Comparison of ENCODE assay signal across 9 cellular contexts in genomic region chr2:72917875-72918660, GRCh38. TPM values are rescaled to one million over a fixed set of nuclear protein-coding genes. Genes with fewer than 3 reads are reported as not detected.
DNase-seq lines count a peak whose midpoint lies in the region; ATAC-seq, FAIRE-seq and TF ChIP-seq lines count a peak whose summit lies in the region.
"Had no signal": no experiment of that assay in that cellular context is flagged by ENCODE, and none has a peak within 500 bp of the region (broad histone marks: within the 10 kb centered on the region; RNA-seq: fewer than 3 reads in every experiment).

No MANE protein-coding gene starts in this region.

- TF ChIP-seq POLR2A in GM12878 (IDR thresholded peaks at IDR 0.05; ENCODE audit: low read depth, low read length): no peak

- 2% methylated on average over 64 of the region's 95 CpGs for WGBS in GM12878 (ENCODE audit: insufficient coverage, insufficient replicate concordance, low lambda C conversion rate, missing lambda C conversion rate)

- in situ Hi-C loops in GM13976 (cut with MboI; ENCODE audit: low sequenced_read_pairs, unreplicated experiment) (no loop called here), GM12878 (cut with MboI) (no loop called here)

- intact Hi-C loops in GM12878 (cut with micrococcal nuclease; ENCODE audit: unreplicated experiment) (loop anchor here (2.0 to 5.0 kb wide), 3 partner anchors 25 to 154 kb away; partner anchors contain the start of gene SFXN5), natural killer cell (cut with micrococcal nuclease) (no loop called here)

- no peak for FAIRE-seq in GM12878 (lab: Jason Lieb, UNC)

- peak overlapping the region; percentile 41; the same call in 1 of the 2 replicates for H3K4me3 ChIP-seq in GM12878

- no peak overlapping the region for H3K27ac ChIP-seq in GM12878 (ENCODE audit: control insufficient read depth, insufficient read depth)

- peaks cover 8 to 68% of the 10 kb centered on the region in 2 experiments for H3K27me3 ChIP-seq in GM12878 (replicated peaks in 1 of 2; ENCODE audit: control insufficient read depth in 2 of 2, insufficient read depth in 2 of 2, low read length in 1 of 2)

- H3K4me1 Mint-ChIP-seq in natural killer cell: peaks cover 6 to 47% of the 10 kb centered on the region in 2 donors

- CTCF ChIA-PET in GM12878 (lab: Yijun Ruan, JAX): interaction anchor here (0.6 to 6.3 kb wide), 5 partner anchors 17 to 1113 kb away, joined by 3 to 106 read pairs (median 7); partner anchors contain the start of gene SPR

- H3K27ac Mint-ChIP-seq in natural killer cell: no peak overlapping the region

- no peak overlapping the region; the same call in 1 of the 2 replicates for H3K9ac ChIP-seq in GM12878 (ENCODE audit: control insufficient read depth, insufficient read depth, low read length)

- H3K9me3 Mint-ChIP-seq in natural killer cell: no peaks in the 10 kb centered on the region

- H3K36me3 Mint-ChIP-seq in natural killer cell: no peaks in the 10 kb centered on the region

- peaks cover 9% of the 10 kb centered on the region for H3K4me1 ChIP-seq in GM12878 (ENCODE audit: control insufficient read depth, insufficient read depth, low read length)

- SMC1A ChIA-PET in GM12878 (lab: Charles Lee; ENCODE audit: uncharacterized antibody, unreplicated experiment): interaction anchor here (1.6 to 5.6 kb wide), 4 partner anchors 9 to 56 kb away, joined by 4 to 48 read pairs (median 14); no protein-coding TSS in a partner anchor

- H3K36me3 ChIP-seq in GM12878 (ENCODE audit: control insufficient read depth in 2 of 2, insufficient read depth in 2 of 2, low read length in 1 of 2): no peaks in the 10 kb centered on the region

- peaks cover 2% of the 10 kb centered on the region; the same call in 1 of the 2 replicates for H4K20me1 ChIP-seq in GM12878 (ENCODE audit: control insufficient read depth, insufficient read depth)

- H3K79me2 ChIP-seq in GM12878 (ENCODE audit: control insufficient read depth, insufficient read depth, low read length): no peaks in the 10 kb centered on the region

- no peaks in the 10 kb centered on the region; the same call in 2 of the 3 replicates for H3K9me3 ChIP-seq in GM12878 (replicated peaks; ENCODE audit: control insufficient read depth, insufficient read depth, low read length)

- POLR2A ChIA-PET in GM12878 (lab: Charles Lee): interaction anchor here (1.3 to 5.8 kb wide), 3 partner anchors 8 to 24 kb away, joined by 3 to 42 read pairs (median 5); no protein-coding TSS in a partner anchor

- DNase-seq in GM13976 (ENCODE audit: low spot score): peak; percentile 52
- DNase-seq in GM12878 (ENCODE audit: low read depth, low spot score): no peak
- DNase-seq in natural killer cell: no peak
- DNase-seq in HT-29 (ENCODE audit: low spot score): no peak

- no peak overlapping the region for H2AFZ ChIP-seq in GM12878 (ENCODE audit: control insufficient read depth, low read depth, low read length)

- no peak for TF ChIP-seq CTCF in GM13976 (IDR thresholded peaks at IDR 0.05; ENCODE audit: borderline replicate concordance, control extremely low read depth, extremely low read depth, insufficient read depth, missing control alignments)
- no peak for TF ChIP-seq CTCF in GM12878 (IDR thresholded peaks at IDR 0.05 in 2 of 3, conservative IDR thresholded peaks at IDR 0.05 in 1 of 3; ENCODE audit: control insufficient read depth in 2 of 3, extremely low read depth in 1 of 3, insufficient read depth in 1 of 3, low read depth in 3 of 3, low read length in 3 of 3)
- TF ChIP-seq CTCF in natural killer cell (IDR thresholded peaks at IDR 0.05): no peak

- H3K4me2 ChIP-seq in GM12878 (ENCODE audit: control insufficient read depth, insufficient read depth): peak overlapping the region; percentile 90

- RAD21 ChIA-PET in GM12878 (lab: Charles Lee; ENCODE audit: unreplicated experiment): interaction anchor here (0.6 to 6.7 kb wide), 5 partner anchors 9 to 56 kb away, joined by 3 to 88 read pairs (median 5); partner anchors contain the start of gene SPR

- BruUV-seq in GM12878 (replicated peaks; lab: Mats Ljungman, UMichigan): no TSS peak

- ATAC-seq in HG03039 (IDR thresholded peaks at IDR 0.05; ENCODE audit: unreplicated experiment) (peak; percentile 0), GM12878 (no peak; the same call in 2 of the 3 replicates), natural killer cell (peak in 2 of 3 donors; percentile 10 to 16), HG03432 (IDR thresholded peaks at IDR 0.05; ENCODE audit: unreplicated experiment) (no peak), HG02642 (IDR thresholded peaks at IDR 0.05; ENCODE audit: poor library complexity, unreplicated experiment) (no peak), HG03521 (IDR thresholded peaks at IDR 0.05; ENCODE audit: unreplicated experiment) (no peak)

- no peak for TF ChIP-seq RAD21 in GM12878 (IDR thresholded peaks at IDR 0.05; ENCODE audit: insufficient read depth, low read depth, low read length)

- peak overlapping the region; percentile 79 for H3K4me3 Mint-ChIP-seq in natural killer cell

- peaks cover 54 to 70% of the 10 kb centered on the region in 2 donors for H3K27me3 Mint-ChIP-seq in natural killer cell (ENCODE audit: low read depth in 2 of 2)

- no peak for TF ChIP-seq EP300 in GM12878 (IDR thresholded peaks at IDR 0.05; ENCODE audit: borderline replicate concordance in 1 of 2, control insufficient read depth in 1 of 2, low read depth in 2 of 2, low read length in 2 of 2)

TF ChIP-seq in GM12878, 131 proteins besides CTCF, POLR2A, EP300 and RAD21 (continues in another document):
- 0 out of 2 replicates have a peak, but pooled peaks have one; percentile 40 for TF ChIP-seq IKZF1 (conservative IDR thresholded peaks at IDR 0.05)
- TF ChIP-seq SUZ12 (IDR thresholded peaks at IDR 0.05; ENCODE audit: unreplicated experiment): peak; percentile 89
- TF ChIP-seq ZNF274 (IDR thresholded peaks at IDR 0.05; ENCODE audit: insufficient read depth, insufficient read length): no peak
- no peak for TF ChIP-seq PAX8 (IDR thresholded peaks at IDR 0.05)
- TF ChIP-seq DPF2 (IDR thresholded peaks at IDR 0.05): 0 out of 2 replicates have a peak, but pooled peaks have one; percentile 47
- TF ChIP-seq LARP7 (IDR thresholded peaks at IDR 0.05): 0 out of 2 replicates have a peak, but pooled peaks have one; percentile 34

RNA-seq across cellular contexts. Expression of gene EMX1, which starts 0.7 kb away (rescaled TPM):
- total RNA-seq in GM12878 (2013; cell fraction: nucleolus; rRNA removed): 6.4 and 11.8 TPM in 2 replicates
- 1.9 and 2.3 TPM in 2 replicates for total RNA-seq in GM12878 (2014; rRNA removed)
- 0.28 and 0.49 TPM in 2 replicates for total RNA-seq in GM12878 (2014; rRNA removed; fragmentation: Illumina TruSeq; extraction: Trizol)
- 1.1 and 1.2 TPM in 2 replicates for total RNA-seq in GM12878 (2021)
- polyA plus RNA-seq in GM12878 (2011; ENCODE audit: low read depth): 0.42 TPM
- polyA plus RNA-seq in GM12878 (2011; rRNA removed): 3.2 and 5.1 TPM in 2 replicates
- 4.7 and 9.5 TPM in 2 replicates for polyA plus RNA-seq in GM12878 (2011; cell fraction: cytosol; rRNA removed)
- 42.0 and 42.5 TPM in 2 replicates for polyA plus RNA-seq in GM12878 (2011; cell fraction: nucleus; rRNA removed)
- polyA plus RNA-seq in GM12878 (2012): 0.97 and 2.0 TPM in 2 replicates
- polyA plus RNA-seq in GM12878 (2014; fragmentation: Illumina TruSeq; extraction: Trizol): 0.16 TPM in 1 of 2 replicates, not detected in the other
- polyA plus RNA-seq in GM12878 (2014; fragmentation: Nextera tagmentation; extraction: Ambion mirVana): under 1 TPM in 1 of 2 experiments, not detected in 1; 0.07 TPM
- polyA plus RNA-seq in GM12878 (2014; rRNA removed): 1.1 and 1.3 TPM in 2 replicates
- 1 to 10 TPM; 1.1 to 1.5 TPM for polyA plus RNA-seq in GM12878 (2016; fragmentation: Nextera tagmentation; extraction: Ambion mirVana)
- polyA minus RNA-seq in GM12878 (2011; rRNA and poly(A)+ RNA removed): 3.4 and 4.5 TPM in 2 replicates
- 2.4 and 3.0 TPM in 2 replicates for polyA minus RNA-seq in GM12878 (2011; cell fraction: cytosol; rRNA and poly(A)+ RNA removed)
- 11.5 and 18.7 TPM in 2 replicates for polyA minus RNA-seq in GM12878 (2011; cell fraction: nucleus; rRNA and poly(A)+ RNA removed)
- not detected for total RNA-seq in natural killer cell
- 0.23 and 1.0 TPM in 2 replicates for total RNA-seq in HT-29 (2014; rRNA removed; shearing (Covaris generic))
- total RNA-seq: NCI-H460 had no signal

RNA-seq across cellular contexts. Expression of gene SPR, which starts 30.9 kb away (rescaled TPM):
- 0.78 and 1.1 TPM in 2 replicates for total RNA-seq in GM12878 (2013; cell fraction: nucleolus; rRNA removed)
- total RNA-seq in GM12878 (2014; rRNA removed) (3.6 and 4.1 TPM in 2 replicates), GM12878 (2014; rRNA removed; fragmentation: Illumina TruSeq; extraction: Trizol) (1.8 and 2.0 TPM in 2 replicates), GM12878 (2021) (2.9 TPM in 2 replicates), natural killer cell (1 to 10 TPM in 1 of 3 donors, under 1 TPM in 2; 0.16 to 1.7 (median 0.34) TPM)
- 0.49 TPM for polyA plus RNA-seq in GM12878 (2011; ENCODE audit: low read depth)
- polyA plus RNA-seq in GM12878 (2011; rRNA removed) (6.3 and 7.8 TPM in 2 replicates), GM12878 (2014; fragmentation: Illumina TruSeq; extraction: Trizol) (1.1 and 1.8 TPM in 2 replicates), GM12878 (2014; fragmentation: Nextera tagmentation; extraction: Ambion mirVana) (1 to 10 TPM in 1 of 2 experiments, under 1 TPM in 1; 0.68 to 1.3 TPM), GM12878 (2014; rRNA removed) (2.1 and 2.4 TPM in 2 replicates), GM12878 (2016; fragmentation: Nextera tagmentation; extraction: Ambion mirVana) (1 to 10 TPM; 4.3 to 6.4 TPM)
- 8.7 and 9.6 TPM in 2 replicates for polyA plus RNA-seq in GM12878 (2011; cell fraction: cytosol; rRNA removed)
- 5.0 and 5.3 TPM in 2 replicates for polyA plus RNA-seq in GM12878 (2011; cell fraction: nucleus; rRNA removed)
- 1.1 and 1.8 TPM in 2 replicates for polyA plus RNA-seq in GM12878 (2012)
- polyA minus RNA-seq in GM12878 (2011; rRNA and poly(A)+ RNA removed): 3.9 and 5.2 TPM in 2 replicates
- polyA minus RNA-seq in GM12878 (2011; cell fraction: cytosol; rRNA and poly(A)+ RNA removed): 1.6 and 4.1 TPM in 2 replicates
- polyA minus RNA-seq in GM12878 (2011; cell fraction: nucleus; rRNA and poly(A)+ RNA removed): 1.1 and 2.1 TPM in 2 replicates
- total RNA-seq in HT-29 (2014; rRNA removed; shearing (Covaris generic)): 77.8 and 86.8 TPM in 2 replicates

Comparison
In these comparisons a context has a peak if more than half of its experiments do, and no peak if none do; other contexts are left out.
1. ATAC-seq: peak in HG03039 (single experiment) and natural killer cell (2 of 3); none in GM12878 (single experiment), HG03432 (single experiment), HG02642 (single experiment) and HG03521 (single experiment).
2. RNA of gene SPR, which starts 30.9 kb away (total RNA-seq): 77.8 to 86.8 TPM in HT-29; 0.78 to 4.1 TPM in GM12878 and 0.16 to 1.7 TPM in natural killer cell; every median in the first group is over 10 times any median in the second.